37 cellular contexts compared by ENCODE assay signal in the genomic region with DNA sequence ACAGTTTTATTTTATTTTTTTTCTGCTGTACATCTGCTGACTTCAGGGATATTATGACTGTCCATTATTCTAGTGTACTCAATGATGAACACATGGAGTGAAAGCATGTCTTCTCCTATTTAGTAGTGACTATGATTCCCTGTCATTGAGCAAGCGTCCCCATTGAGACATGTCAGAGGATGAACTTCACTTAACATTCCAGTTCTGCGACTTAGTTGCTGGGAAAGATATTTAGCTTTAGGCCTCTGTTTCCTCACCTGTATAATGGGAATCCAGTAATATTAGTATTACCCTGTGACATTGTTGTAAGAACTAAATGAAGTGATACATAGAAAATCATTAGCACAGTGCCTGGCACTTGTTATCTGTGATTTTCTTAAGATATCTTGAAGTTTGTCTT.
"Had no signal": no experiment of that assay in that cellular context is flagged by ENCODE, and none has a peak within 500 bp of the region (broad histone marks: within the 10 kb centered on the region; RNA-seq: fewer than 3 reads in every experiment).

No MANE protein-coding gene starts in this region.

- H3K9me3 Mint-ChIP-seq: activated CD4-positive, alpha-beta T cell treated with anti-CD3 and anti-CD28 coated beads, Interleukin-2, amount 10 ng/mL, durations not matched to agents 7 days and 5 days; activated naive CD4-positive, alpha-beta T cell treated with anti-CD3 and anti-CD28 coated beads, Interleukin-2, amount 10 ng/mL, durations not matched to agents 7 days and 5 days; activated naive CD4-positive, alpha-beta T cell treated with anti-CD3 and anti-CD28 coated beads, Interleukin-2, amount 50 U/mL, for 24 hours; activated naive CD8-positive, alpha-beta T cell treated with anti-CD3 and anti-CD28 coated beads, Interleukin-2, amount 10 ng/mL, durations not matched to agents 7 days and 5 days; activated naive CD8-positive, alpha-beta T cell treated with anti-CD3 and anti-CD28 coated beads, Interleukin-2, amount 50 U/mL, for 24 hours; activated T-cell treated with anti-CD3 and anti-CD28 coated beads, Interleukin-2, amount 50 U/mL, for 24 hours; central memory CD8-positive, alpha-beta T cell had no signal

- H3K9me3 ChIP-seq: ascending aorta had no signal

- H3K4me3 ChIP-seq: ascending aorta, cardiac muscle cell had no signal

- DNase-seq: activated B cell treated with CpG ODN at 0.5 μM for 24 hours; activated CD4-positive, alpha-beta memory T cell treated with anti-CD3 and anti-CD28 coated beads, Interleukin-2, amount 10 ng/mL, durations not matched to agents 7 days and 5 days; activated CD4-positive, alpha-beta T cell treated with anti-CD3 and anti-CD28 coated beads for 1 hour; activated CD4-positive, alpha-beta T cell treated with anti-CD3 and anti-CD28 coated beads for 36 hours; activated CD4-positive, alpha-beta T cell treated with anti-CD3 and anti-CD28 coated beads for 48 hours; activated CD4-positive, alpha-beta T cell treated with anti-CD3 and anti-CD28 coated beads, Interleukin-2, amount 10 ng/mL, durations not matched to agents 7 days and 5 days; activated CD4-positive, alpha-beta T cell treated with anti-CD3 and anti-CD28 coated beads, Interleukin-2, amount 50 U/mL, for 48 hours; activated CD8-positive, alpha-beta memory T cell treated with anti-CD3 and anti-CD28 coated beads for 24 hours; activated CD8-positive, alpha-beta memory T cell treated with anti-CD3 and anti-CD28 coated beads, Interleukin-2, amount 10 ng/mL, durations not matched to agents 7 days and 5 days; activated CD8-positive, alpha-beta memory T cell treated with anti-CD3 and anti-CD28 coated beads, Interleukin-2, amount 50 U/mL, for 48 hours; activated CD8-positive, alpha-beta T cell treated with anti-CD3 and anti-CD28 coated beads, Interleukin-2, amount 10 ng/mL, durations not matched to agents 7 days and 5 days; activated effector memory CD4-positive, alpha-beta T cell treated with Interleukin-2 at 50 U/mL for 16 hours; activated gamma-delta T cell; activated naive CD4-positive, alpha-beta T cell treated with anti-CD3 and anti-CD28 coated beads, Interleukin-2, amount 10 ng/mL, durations not matched to agents 7 days and 5 days; activated naive CD4-positive, alpha-beta T cell treated with Interleukin-2 at 50 U/mL for 16 hours; activated naive CD8-positive, alpha-beta T cell treated with anti-CD3 and anti-CD28 coated beads, Interleukin-2, amount 10 ng/mL, durations not matched to agents 7 days and 5 days; activated naive CD8-positive, alpha-beta T cell treated with anti-CD3 and anti-CD28 coated beads, Interleukin-2, amount 50 U/mL, for 24 hours; activated T-cell treated with anti-CD3 and anti-CD28 coated beads, Interleukin-2, amount 50 U/mL, for 24 hours; activated T-cell treated with anti-CD3 and anti-CD28 coated beads, Interleukin-2, amount 50 U/mL, for 48 hours; amygdala; anterior cingulate cortex; cerebellar nuclear complex; T-helper 1 cell; T-helper 2 cell; T-helper 9 cell had no signal

- H3K27me3 ChIP-seq: ascending aorta, cardiac muscle cell had no signal

- H3K4me1 Mint-ChIP-seq: activated B cell treated with CpG ODN at 0.5 μM for 24 hours; activated CD4-positive, alpha-beta memory T cell treated with anti-CD3 and anti-CD28 coated beads, Interleukin-2, amount 10 ng/mL, durations not matched to agents 7 days and 5 days; activated CD4-positive, alpha-beta T cell treated with anti-CD3 and anti-CD28 coated beads for 36 hours; activated CD4-positive, alpha-beta T cell treated with anti-CD3 and anti-CD28 coated beads, Interleukin-2, amount 10 ng/mL, durations not matched to agents 7 days and 5 days; activated CD8-positive, alpha-beta memory T cell treated with anti-CD3 and anti-CD28 coated beads, Interleukin-2, amount 10 ng/mL, durations not matched to agents 7 days and 5 days; activated naive CD4-positive, alpha-beta T cell treated with anti-CD3 and anti-CD28 coated beads, Interleukin-2, amount 10 ng/mL, durations not matched to agents 7 days and 5 days; activated naive CD8-positive, alpha-beta T cell treated with anti-CD3 and anti-CD28 coated beads, Interleukin-2, amount 50 U/mL, for 24 hours; brain had no signal

- H3K36me3 ChIP-seq: cardiac muscle cell had no signal

- H3K27me3 Mint-ChIP-seq: activated B cell treated with CpG ODN at 0.5 μM for 24 hours; activated CD4-positive, alpha-beta memory T cell treated with anti-CD3 and anti-CD28 coated beads, Interleukin-2, amount 10 ng/mL, durations not matched to agents 7 days and 5 days; activated CD4-positive, alpha-beta T cell treated with anti-CD3 and anti-CD28 coated beads for 36 hours; activated CD4-positive, alpha-beta T cell treated with anti-CD3 and anti-CD28 coated beads, Interleukin-2, amount 10 ng/mL, durations not matched to agents 7 days and 5 days; activated CD8-positive, alpha-beta memory T cell treated with anti-CD3 and anti-CD28 coated beads, Interleukin-2, amount 10 ng/mL, durations not matched to agents 7 days and 5 days; activated naive CD4-positive, alpha-beta T cell treated with anti-CD3 and anti-CD28 coated beads, Interleukin-2, amount 10 ng/mL, durations not matched to agents 7 days and 5 days; activated naive CD4-positive, alpha-beta T cell treated with anti-CD3 and anti-CD28 coated beads, Interleukin-2, amount 50 U/mL, for 24 hours; activated naive CD8-positive, alpha-beta T cell; activated naive CD8-positive, alpha-beta T cell treated with anti-CD3 and anti-CD28 coated beads, Interleukin-2, amount 10 ng/mL, durations not matched to agents 7 days and 5 days; activated naive CD8-positive, alpha-beta T cell treated with anti-CD3 and anti-CD28 coated beads, Interleukin-2, amount 50 U/mL, for 24 hours; activated T-cell treated with anti-CD3 and anti-CD28 coated beads, Interleukin-2, amount 50 U/mL, for 24 hours; brain; central memory CD8-positive, alpha-beta T cell had no signal

- ATAC-seq: activated CD4-positive, alpha-beta T cell treated with anti-CD3 and anti-CD28 coated beads for 36 hours; activated CD4-positive, CD25-positive, alpha-beta regulatory T cell treated with anti-CD3 and anti-CD28 coated beads, Interleukin-2, amount 50 U/mL, for 24 hours; activated CD8-positive, alpha-beta memory T cell treated with anti-CD3 and anti-CD28 coated beads, Interleukin-2, amount 10 ng/mL, durations not matched to agents 7 days and 5 days; activated CD8-positive, alpha-beta T cell treated with anti-CD3 and anti-CD28 coated beads, Interleukin-2, amount 10 ng/mL, durations not matched to agents 7 days and 5 days; activated naive CD8-positive, alpha-beta T cell treated with anti-CD3 and anti-CD28 coated beads, Interleukin-2, amount 50 U/mL, for 24 hours had no signal

- FAIRE-seq: bronchial epithelial cell, TTC549 had no signal

- H3K27ac Mint-ChIP-seq: activated B cell treated with CpG ODN at 0.5 μM for 24 hours; activated CD4-positive, alpha-beta memory T cell treated with anti-CD3 and anti-CD28 coated beads, Interleukin-2, amount 10 ng/mL, durations not matched to agents 7 days and 5 days; activated CD4-positive, alpha-beta T cell treated with anti-CD3 and anti-CD28 coated beads for 36 hours; activated CD4-positive, alpha-beta T cell treated with anti-CD3 and anti-CD28 coated beads, Interleukin-2, amount 10 ng/mL, durations not matched to agents 7 days and 5 days; activated CD8-positive, alpha-beta memory T cell treated with anti-CD3 and anti-CD28 coated beads, Interleukin-2, amount 10 ng/mL, durations not matched to agents 7 days and 5 days; activated CD8-positive, alpha-beta T cell treated with anti-CD3 and anti-CD28 coated beads, Interleukin-2, amount 10 ng/mL, durations not matched to agents 7 days and 5 days; activated naive CD4-positive, alpha-beta T cell treated with anti-CD3 and anti-CD28 coated beads, Interleukin-2, amount 10 ng/mL, durations not matched to agents 7 days and 5 days; activated naive CD4-positive, alpha-beta T cell treated with anti-CD3 and anti-CD28 coated beads, Interleukin-2, amount 50 U/mL, for 24 hours; activated naive CD8-positive, alpha-beta T cell; activated naive CD8-positive, alpha-beta T cell treated with anti-CD3 and anti-CD28 coated beads, Interleukin-2, amount 10 ng/mL, durations not matched to agents 7 days and 5 days; activated naive CD8-positive, alpha-beta T cell treated with anti-CD3 and anti-CD28 coated beads, Interleukin-2, amount 50 U/mL, for 24 hours; activated T-cell treated with anti-CD3 and anti-CD28 coated beads, Interleukin-2, amount 50 U/mL, for 24 hours; activated T-helper 2 cell treated with anti-CD3 and anti-CD28 coated beads, Interferon-gamma antibody, Interleukin-2, Interleukin-4, amounts not matched to agents 10 μg/mL and 5 μg/mL and 100 μg/mL, durations not matched to agents 14 hours and 24 hours and 36 hours; brain; T-helper 1 cell treated with Interleukin-12 subunit alpha and Interleukin-12 subunit beta and Interleukin-4 antibody, amounts not matched to agents 30 μg/mL and 1 μg/mL, for 36 hours; T-helper 2 cell treated with Interferon-gamma antibody and Interleukin-4, amounts not matched to agents 5 μg/mL and 100 μg/mL, for 36 hours had no signal

- H3K4me3 Mint-ChIP-seq: activated B cell treated with CpG ODN at 0.5 μM for 24 hours; activated CD4-positive, alpha-beta memory T cell treated with anti-CD3 and anti-CD28 coated beads, Interleukin-2, amount 10 ng/mL, durations not matched to agents 7 days and 5 days; activated CD4-positive, alpha-beta T cell treated with anti-CD3 and anti-CD28 coated beads for 36 hours; activated CD4-positive, alpha-beta T cell treated with anti-CD3 and anti-CD28 coated beads, Interleukin-2, amount 10 ng/mL, durations not matched to agents 7 days and 5 days; activated CD8-positive, alpha-beta memory T cell treated with anti-CD3 and anti-CD28 coated beads, Interleukin-2, amount 10 ng/mL, durations not matched to agents 7 days and 5 days; activated CD8-positive, alpha-beta T cell treated with anti-CD3 and anti-CD28 coated beads, Interleukin-2, amount 10 ng/mL, durations not matched to agents 7 days and 5 days; activated naive CD4-positive, alpha-beta T cell treated with anti-CD3 and anti-CD28 coated beads, Interleukin-2, amount 10 ng/mL, durations not matched to agents 7 days and 5 days; activated naive CD4-positive, alpha-beta T cell treated with anti-CD3 and anti-CD28 coated beads, Interleukin-2, amount 50 U/mL, for 24 hours; activated naive CD8-positive, alpha-beta T cell; activated naive CD8-positive, alpha-beta T cell treated with anti-CD3 and anti-CD28 coated beads, Interleukin-2, amount 10 ng/mL, durations not matched to agents 7 days and 5 days; activated naive CD8-positive, alpha-beta T cell treated with anti-CD3 and anti-CD28 coated beads, Interleukin-2, amount 50 U/mL, for 24 hours; activated T-cell treated with anti-CD3 and anti-CD28 coated beads, Interleukin-2, amount 50 U/mL, for 24 hours; brain; central memory CD8-positive, alpha-beta T cell; T-helper 1 cell treated with Interleukin-12 subunit alpha and Interleukin-12 subunit beta and Interleukin-4 antibody, amounts not matched to agents 30 μg/mL and 1 μg/mL, for 36 hours; T-helper 2 cell treated with Interferon-gamma antibody and Interleukin-4, amounts not matched to agents 5 μg/mL and 100 μg/mL, for 36 hours had no signal
